ENCODE assay signal across 16 cellular contexts in the genomic region with DNA sequence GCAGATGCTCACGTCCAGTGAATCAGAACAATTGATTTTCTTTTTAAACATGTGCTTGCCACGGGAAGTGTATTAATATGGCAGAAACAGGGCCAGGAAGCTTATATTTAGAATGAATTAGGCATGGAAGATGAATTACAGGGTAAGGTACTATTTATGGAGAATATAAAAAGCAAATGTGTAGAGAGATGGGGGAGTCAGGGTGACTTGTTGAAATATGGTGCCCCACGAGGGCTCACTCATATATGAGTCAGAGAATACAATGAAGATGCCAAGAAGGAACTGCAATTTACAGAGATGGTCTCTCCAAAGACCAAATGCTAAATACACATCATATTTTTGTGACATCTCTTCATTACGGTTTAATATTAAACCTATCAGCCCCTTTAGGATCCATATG.
DNase-seq lines count a peak whose midpoint lies in the region; TF ChIP-seq lines count a peak whose summit lies in the region.
"Had no signal": no experiment of that assay in that cellular context is flagged by ENCODE, and none has a peak within 500 bp of the region (broad histone marks: within the 10 kb centered on the region; RNA-seq: fewer than 3 reads in every experiment).

No MANE protein-coding gene starts in this region.

- TF ChIP-seq CTCF in AG10803 (conservative IDR thresholded peaks at IDR 0.05; ENCODE audit: low read length) = no peak
- no peak for TF ChIP-seq CTCF in osteoblast (IDR thresholded peaks at IDR 0.05; ENCODE audit: extremely low read depth, low read depth, low read length)
- no peak for TF ChIP-seq CTCF in RWPE1 (conservative IDR thresholded peaks at IDR 0.05; ENCODE audit: low read depth)
- no peak for TF ChIP-seq CTCF in GM13976 (IDR thresholded peaks at IDR 0.05; ENCODE audit: borderline replicate concordance, control extremely low read depth, extremely low read depth, insufficient read depth, missing control alignments)

- H4K20me1 ChIP-seq in osteoblast (ENCODE audit: insufficient read depth, low read length) = peaks cover 4% of the 10 kb centered on the region

- no peaks in the 10 kb centered on the region for H3K9me3 ChIP-seq in endocrine pancreas (ENCODE audit: control insufficient read depth, low read length)
- no peaks in the 10 kb centered on the region for H3K9me3 ChIP-seq in osteoblast (ENCODE audit: low read depth, low read length)
- H3K9me3 ChIP-seq: upper lobe of right lung had no signal

- peak overlapping the region; percentile 73 for H3K4me2 ChIP-seq in osteoblast (ENCODE audit: insufficient read depth, low read length)
- H3K4me2 ChIP-seq: hepatocyte, smooth muscle cell had no signal

- POLR2A ChIA-PET in RWPE1 (lab: Yijun Ruan, JAX; ENCODE audit: low non-redundant PET) = no interaction called here

- H3K79me2 ChIP-seq in osteoblast (ENCODE audit: insufficient read depth, low read length) = peaks cover 40% of the 10 kb centered on the region
- H3K79me2 ChIP-seq: hepatocyte had no signal

- H3K27me3 ChIP-seq in endocrine pancreas (ENCODE audit: control insufficient read depth, insufficient read depth, low read length) (no peaks in the 10 kb centered on the region), osteoblast (ENCODE audit: insufficient read depth, low read length) (no peaks in the 10 kb centered on the region)
- H3K27me3 ChIP-seq: hepatocyte, upper lobe of right lung had no signal

- H2AFZ ChIP-seq in osteoblast (ENCODE audit: low read length) = no peak overlapping the region
- H2AFZ ChIP-seq: hepatocyte had no signal

- H3K9ac ChIP-seq in endocrine pancreas (ENCODE audit: control insufficient read depth, insufficient read depth, low read length) = no peak overlapping the region

- H3K4me1 ChIP-seq in endocrine pancreas (ENCODE audit: control insufficient read depth, insufficient read depth, low read length) = peaks cover 25% of the 10 kb centered on the region
- peaks cover 12% of the 10 kb centered on the region for H3K4me1 ChIP-seq in osteoblast (ENCODE audit: insufficient read depth, low read length)
- H3K4me1 ChIP-seq: upper lobe of right lung had no signal

- in situ Hi-C loops in GM13976 (cut with MboI; ENCODE audit: low sequenced_read_pairs, unreplicated experiment) = no loop called here

- peak; percentile 56 for DNase-seq in AG10803 (ENCODE audit: low read depth)
- peak; percentile 27 for DNase-seq in NCI-H226
- peak; percentile 41 for DNase-seq in osteoblast (ENCODE audit: insufficient read length, low spot score, missing footprints)
- no peak for DNase-seq in RWPE1 (ENCODE audit: low spot score)
- DNase-seq in caudate nucleus (lab: John Stamatoyannopoulos, UW) = no peak
- no peak for DNase-seq in NCI-H2171 treated with DMSO at 0.1 percent for 48 hours (lab: John Stamatoyannopoulos, UW)
- DNase-seq in GM13976 (ENCODE audit: low spot score) = no peak
- DNase-seq: activated CD4-positive, alpha-beta memory T cell treated with anti-CD3 and anti-CD28 coated beads, Interleukin-2, amount 10 ng/mL, durations not matched to agents 7 days and 5 days; AML-193; Calu3; NCI-H187 treated with DMSO at 0.1 percent for 48 hours; SW 1271; upper lobe of right lung had no signal

- CTCF ChIA-PET in RWPE1 (lab: Yijun Ruan, JAX) = interaction anchor here (1.0 kb wide), 1 partner anchor 10 kb away, joined by 4 read pairs; no protein-coding TSS in a partner anchor

- peak overlapping the region; percentile 33 for H3K27ac ChIP-seq in osteoblast (ENCODE audit: low read depth, low read length)
- H3K27ac ChIP-seq in RWPE1 = no peak overlapping the region
- H3K27ac ChIP-seq in caudate nucleus (ENCODE audit: low read depth, low read length) = no peak overlapping the region
- H3K27ac ChIP-seq: hepatocyte, upper lobe of right lung had no signal

- H3K4me3 ChIP-seq in AG10803 (ENCODE audit: low read length) (no peak overlapping the region), endocrine pancreas (ENCODE audit: control insufficient read depth, insufficient read depth, low read length) (peak overlapping the region; percentile 25), osteoblast (ENCODE audit: insufficient read depth, low read length) (peak overlapping the region; percentile 29)
- H3K4me3 ChIP-seq: hepatocyte, smooth muscle cell, upper lobe of right lung had no signal

- H3K36me3 ChIP-seq in endocrine pancreas (ENCODE audit: control insufficient read depth, insufficient read depth, low read length) (no peaks in the 10 kb centered on the region), osteoblast (ENCODE audit: insufficient read depth, low read length) (no peaks in the 10 kb centered on the region)
- H3K36me3 ChIP-seq: upper lobe of right lung had no signal

Comparison
In these comparisons a context has a peak if more than half of its experiments do, and no peak if none do; other contexts are left out.
1. DNase-seq: peak in AG10803 (single experiment), NCI-H226 (single experiment) and osteoblast (single experiment); none in RWPE1 (single experiment), caudate nucleus (0 of 61), NCI-H2171 treated with DMSO at 0.1 percent for 48 hours (single experiment) and GM13976 (single experiment).